ENCODE assay signal across 12 cellular contexts in the genomic region with DNA sequence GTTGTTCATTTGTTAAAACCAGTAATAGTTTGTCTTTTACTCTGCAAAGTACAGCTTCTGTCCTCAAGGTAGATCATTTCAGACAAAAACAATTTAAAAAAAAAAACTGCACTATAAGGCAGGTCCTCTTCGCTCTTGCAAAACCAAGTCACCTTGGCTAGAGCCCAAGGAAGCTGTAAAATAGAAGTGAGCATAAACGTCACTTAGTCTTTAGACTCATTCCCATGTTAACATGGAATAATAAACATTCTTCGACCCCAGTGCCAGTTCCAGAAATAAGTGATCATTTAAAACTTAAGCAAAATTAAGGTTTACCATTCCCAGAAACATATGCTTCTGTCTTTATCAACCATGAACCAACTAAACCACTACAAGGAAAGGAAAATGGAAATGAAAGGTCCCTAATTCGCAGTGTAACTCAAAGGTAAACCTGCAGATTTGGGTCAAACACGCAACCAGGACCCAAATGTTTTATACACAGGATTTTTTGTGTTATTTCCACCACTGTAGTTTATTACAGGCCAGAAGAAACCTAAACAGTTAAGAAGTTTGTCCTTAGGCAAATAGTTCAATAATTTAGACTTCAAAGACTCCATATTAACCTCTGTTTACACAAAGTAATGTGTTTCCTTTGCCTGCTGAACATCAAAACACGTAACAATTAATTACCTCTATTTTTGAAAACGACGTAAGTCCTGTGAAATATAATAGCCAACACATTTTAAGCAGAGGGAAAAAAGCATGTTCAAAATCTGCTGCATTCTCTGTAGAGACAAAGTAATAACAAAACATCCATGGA. TPM values are rescaled to one million over a fixed set of nuclear protein-coding genes. Genes with fewer than 3 reads are reported as not detected.
DNase-seq lines count a peak whose midpoint lies in the region; ATAC-seq and TF ChIP-seq lines count a peak whose summit lies in the region.
"Had no signal": no experiment of that assay in that cellular context is flagged by ENCODE, and none has a peak within 500 bp of the region (broad histone marks: within the 10 kb centered on the region; RNA-seq: fewer than 3 reads in every experiment).

No MANE protein-coding gene starts in this region.

- 45% methylated on average over 8 of the region's 8 CpGs for WGBS in suprapubic skin

- H3K27ac ChIP-seq in breast epithelium, result peak overlapping the region; percentile 79 to 81
- H3K27ac ChIP-seq in suprapubic skin, result no peak overlapping the region

- no peaks in the 10 kb centered on the region for H3K9me3 ChIP-seq in breast epithelium
- no peaks in the 10 kb centered on the region for H3K9me3 ChIP-seq in suprapubic skin
- H3K9me3 ChIP-seq: Caco-2, ovary had no signal

- peak; percentile 53 for ATAC-seq in left colon
- ATAC-seq: SK-N-SH treated with all-trans-retinoic acid at 6 μM for 48 hours had no signal

- H3K27me3 ChIP-seq in breast epithelium (no peaks in the 10 kb centered on the region), suprapubic skin (no peaks in the 10 kb centered on the region)
- H3K27me3 ChIP-seq: ovary had no signal

- H3K36me3 Mint-ChIP-seq in nephron progenitor cell (ENCODE audit: low read depth), result no peaks in the 10 kb centered on the region

- H3K36me3 ChIP-seq in breast epithelium, result no peaks in the 10 kb centered on the region
- no peaks in the 10 kb centered on the region for H3K36me3 ChIP-seq in suprapubic skin
- H3K36me3 ChIP-seq: ovary had no signal

- no peak for TF ChIP-seq EP300 in suprapubic skin (IDR thresholded peaks at IDR 0.05)

- TF ChIP-seq CTCF in breast epithelium (IDR thresholded peaks at IDR 0.05), result no peak
- TF ChIP-seq CTCF in nephron progenitor cell (IDR thresholded peaks at IDR 0.05), result no peak
- no peak for TF ChIP-seq CTCF in suprapubic skin (IDR thresholded peaks at IDR 0.05)

- no peak overlapping the region for H3K27ac Mint-ChIP-seq in nephron progenitor cell

- H3K4me3 ChIP-seq in breast epithelium, result peak overlapping the region in 1 of 3 donors; percentile 24
- H3K4me3 ChIP-seq in skeletal muscle cell (ENCODE audit: low read depth, low read length), result no peak overlapping the region
- no peak overlapping the region for H3K4me3 ChIP-seq in suprapubic skin
- H3K4me3 ChIP-seq: ovary had no signal

- intact Hi-C loops in breast epithelium (cut with DNase I; ENCODE audit: low total_unique reads), result no loop called here
- intact Hi-C loops in left colon (cut with DNase I, micrococcal nuclease), result no loop called here

- peak; percentile 33 for DNase-seq in LoVo (ENCODE audit: low spot score)
- no peak for DNase-seq in breast epithelium (ENCODE audit: low spot score in 2 of 2)
- DNase-seq in left colon, result no peak
- peak; percentile 65 for DNase-seq in skeletal muscle cell (ENCODE audit: low read depth)
- DNase-seq in nephron progenitor cell, result no peak
- DNase-seq in suprapubic skin (ENCODE audit: low spot score in 2 of 2), result no peak
- no peak for DNase-seq in NCI-H146 treated with DMSO at 0.1 percent for 48 hours (lab: John Stamatoyannopoulos, UW; ENCODE audit: unreplicated experiment)
- no peak for DNase-seq in HK-2 (ENCODE audit: unreplicated experiment)
- DNase-seq: Caco-2, NCI-H69, ovary had no signal

- no peaks in the 10 kb centered on the region for H3K9me3 Mint-ChIP-seq in nephron progenitor cell

- H3K4me3 Mint-ChIP-seq in nephron progenitor cell, result no peak overlapping the region

- no peaks in the 10 kb centered on the region for H3K27me3 Mint-ChIP-seq in nephron progenitor cell (ENCODE audit: low read depth, poor library complexity)

- peaks cover 0 to 14% of the 10 kb centered on the region in 2 donors for H3K4me1 ChIP-seq in breast epithelium
- peaks cover 60% of the 10 kb centered on the region for H3K4me1 ChIP-seq in suprapubic skin

- TF ChIP-seq POLR2A in breast epithelium (IDR thresholded peaks at IDR 0.05) (no peak), suprapubic skin (IDR thresholded peaks at IDR 0.05) (no peak)

- H3K4me1 Mint-ChIP-seq in nephron progenitor cell, result peaks cover 23% of the 10 kb centered on the region

RNA-seq across cellular contexts. Expression of gene TGFBR3, which starts 54.6 kb away (rescaled TPM):
- total RNA-seq in breast epithelium (100 to 1,000 TPM; 127 to 287 (median 167) TPM), left colon (10 to 100 TPM; 14.4 to 27.8 TPM), suprapubic skin (100 to 1,000 TPM in 2 of 4 donors, 10 to 100 TPM in 2; 91.3 to 131 (median 114) TPM)

Comparison
In these comparisons a context has a peak if more than half of its experiments do, and no peak if none do; other contexts are left out.
1. DNase-seq: peak in LoVo (single experiment) and skeletal muscle cell (single experiment); none in breast epithelium (0 of 2), left colon (0 of 2), nephron progenitor cell (single experiment), suprapubic skin (0 of 2), NCI-H146 treated with DMSO at 0.1 percent for 48 hours (single experiment) and HK-2 (single experiment).